Comparison of ENCODE assay signal across 1 cellular context in genomic region chr17:57234252-57235092, GRCh38.
TF ChIP-seq lines count a peak whose summit lies in the region.

No MANE protein-coding gene starts in this region.

TF ChIP-seq in A549, 52 proteins besides CTCF, POLR2A, EP300 and RAD21:
- peak; percentile 49 for TF ChIP-seq MAFK (IDR thresholded peaks at IDR 0.05; ENCODE audit: partially characterized antibody)
- no peak for TF ChIP-seq PHF8 (IDR thresholded peaks at IDR 0.05; ENCODE audit: borderline replicate concordance, low read depth)
